In genomic region chr1:70042090-70042716, GRCh38 we compare ENCODE assay signal across 13 cellular contexts.
DNase-seq lines count a peak whose midpoint lies in the region; ATAC-seq and TF ChIP-seq lines count a peak whose summit lies in the region.
"Had no signal": no experiment of that assay in that cellular context is flagged by ENCODE, and none has a peak within 500 bp of the region (broad histone marks: within the 10 kb centered on the region; RNA-seq: fewer than 3 reads in every experiment).

No MANE protein-coding gene starts in this region.

- H3K4me3 ChIP-seq in adipocyte (ENCODE audit: low read length) (no peak overlapping the region), coronary artery (no peak overlapping the region)
- H3K4me3 ChIP-seq: BLaER1 treated with 17β-estradiol and CSF1 and Interleukin-3, amounts not matched to agents 10 nM and 100 nM; breast epithelium had no signal

- H3K4me1 ChIP-seq in adipocyte (ENCODE audit: control insufficient read depth, insufficient read depth, low read length): peaks cover 41% of the 10 kb centered on the region
- H3K4me1 ChIP-seq: breast epithelium had no signal

- no peaks in the 10 kb centered on the region for H3K27me3 ChIP-seq in adipocyte (replicated peaks; ENCODE audit: control insufficient read depth, insufficient read depth, low read length)
- H3K27me3 ChIP-seq: BLaER1 treated with 17β-estradiol and CSF1 and Interleukin-3, amounts not matched to agents 10 nM and 100 nM; breast epithelium had no signal

- DNase-seq in Kasumi-1 (lab: John Stamatoyannopoulos, UW) (peak; percentile 80 to 81), adipocyte (ENCODE audit: low read depth) (peak; percentile 52), myocyte (ENCODE audit: low read depth) (peak; percentile 25), coronary artery (ENCODE audit: low spot score) (no peak), H4 (ENCODE audit: low spot score) (no peak), DMS114 treated with DMSO at 0.1 percent for 48 hours (lab: John Stamatoyannopoulos, UW; ENCODE audit: unreplicated experiment) (no peak)
- DNase-seq: activated CD4-positive, alpha-beta T cell treated with anti-CD3 and anti-CD28 coated beads for 4 hours; NCI-H1417 treated with DMSO at 0.1 percent for 48 hours; NCI-H69 had no signal

- H3K9ac ChIP-seq in adipocyte (ENCODE audit: low read length): no peak overlapping the region
- H3K9ac ChIP-seq: BLaER1 treated with 17β-estradiol and CSF1 and Interleukin-3, amounts not matched to agents 10 nM and 100 nM had no signal

- ATAC-seq in GM18867 (IDR thresholded peaks at IDR 0.05; ENCODE audit: unreplicated experiment) (peak; percentile 56), GM21423 (IDR thresholded peaks at IDR 0.05; ENCODE audit: unreplicated experiment) (no peak)

- H3K36me3 ChIP-seq in adipocyte (ENCODE audit: control insufficient read depth, insufficient read depth, low read length, severe bottlenecking): no peaks in the 10 kb centered on the region
- H3K36me3 ChIP-seq: BLaER1 treated with 17β-estradiol and CSF1 and Interleukin-3, amounts not matched to agents 10 nM and 100 nM; breast epithelium had no signal

- TF ChIP-seq CTCF in coronary artery (IDR thresholded peaks at IDR 0.05): no peak

- no peak overlapping the region for H3K27ac ChIP-seq in coronary artery
- H3K27ac ChIP-seq: breast epithelium had no signal

- H3K9me3 ChIP-seq in adipocyte (ENCODE audit: control insufficient read depth, low read length): no peaks in the 10 kb centered on the region
- H3K9me3 ChIP-seq: BLaER1 treated with 17β-estradiol and CSF1 and Interleukin-3, amounts not matched to agents 10 nM and 100 nM; breast epithelium had no signal

Comparison
In these comparisons a context has a peak if more than half of its experiments do, and no peak if none do; other contexts are left out.
1. DNase-seq: peak in Kasumi-1 (2 of 2), adipocyte (single experiment) and myocyte (single experiment); none in coronary artery (single experiment), H4 (single experiment) and DMS114 treated with DMSO at 0.1 percent for 48 hours (single experiment).